20 cellular contexts compared by ENCODE assay signal in genomic region chr3:36774072-36774471, GRCh38. TPM values are rescaled to one million over a fixed set of nuclear protein-coding genes. Genes with fewer than 3 reads are reported as not detected.
"Had no signal": no experiment of that assay in that cellular context is flagged by ENCODE, and none has a peak within 500 bp of the region (broad histone marks: within the 10 kb centered on the region; RNA-seq: fewer than 3 reads in every experiment).

No MANE protein-coding gene starts in this region.

- H3K4me2 ChIP-seq: smooth muscle cell had no signal

- H3K4me3 Mint-ChIP-seq: activated CD8-positive, alpha-beta memory T cell treated with anti-CD3 and anti-CD28 coated beads, Interleukin-2, amount 10 ng/mL, durations not matched to agents 7 days and 5 days; activated naive CD8-positive, alpha-beta T cell; activated T-cell treated with anti-CD3 and anti-CD28 coated beads, Interleukin-2, amount 50 U/mL, for 24 hours; memory B cell; natural killer cell treated with Interleukin-12 subunit alpha and Interleukin-12 subunit beta and Interleukin-15 and Interleukin-18, amount 100 ng/mL, for 72 hours; stimulated activated effector memory CD8-positive, alpha-beta T cell treated with anti-CD3 and anti-CD28 coated beads, Interleukin-12 subunit alpha, Interleukin-12 subunit beta, amount 100 ng/mL, for 72 hours had no signal

- H3K27ac Mint-ChIP-seq: activated CD8-positive, alpha-beta memory T cell treated with anti-CD3 and anti-CD28 coated beads, Interleukin-2, amount 10 ng/mL, durations not matched to agents 7 days and 5 days; activated naive CD8-positive, alpha-beta T cell; activated T-cell treated with anti-CD3 and anti-CD28 coated beads, Interleukin-2, amount 50 U/mL, for 24 hours; memory B cell; natural killer cell treated with Interleukin-12 subunit alpha and Interleukin-12 subunit beta and Interleukin-15 and Interleukin-18, amount 100 ng/mL, for 72 hours; progenitor cell of endocrine pancreas; stimulated activated effector memory CD8-positive, alpha-beta T cell treated with anti-CD3 and anti-CD28 coated beads, Interleukin-12 subunit alpha, Interleukin-12 subunit beta, amount 100 ng/mL, for 72 hours had no signal

- H3K9me3 Mint-ChIP-seq: activated T-cell treated with anti-CD3 and anti-CD28 coated beads, Interleukin-2, amount 50 U/mL, for 24 hours; memory B cell; natural killer cell treated with Interleukin-12 subunit alpha and Interleukin-12 subunit beta and Interleukin-15 and Interleukin-18, amount 100 ng/mL, for 72 hours; stimulated activated effector memory CD8-positive, alpha-beta T cell treated with anti-CD3 and anti-CD28 coated beads, Interleukin-12 subunit alpha, Interleukin-12 subunit beta, amount 100 ng/mL, for 72 hours had no signal

- H3K9me3 ChIP-seq: transverse colon had no signal

- H3K4me1 Mint-ChIP-seq: activated CD8-positive, alpha-beta memory T cell treated with anti-CD3 and anti-CD28 coated beads, Interleukin-2, amount 10 ng/mL, durations not matched to agents 7 days and 5 days; memory B cell; stimulated activated effector memory CD8-positive, alpha-beta T cell treated with anti-CD3 and anti-CD28 coated beads, Interleukin-12 subunit alpha, Interleukin-12 subunit beta, amount 100 ng/mL, for 72 hours had no signal

- H3K27ac ChIP-seq: foreskin keratinocyte, transverse colon had no signal

- FAIRE-seq: bronchial epithelial cell, colon, islet of Langerhans had no signal

- DNase-seq: activated CD4-positive, alpha-beta T cell treated with anti-CD3 and anti-CD28 coated beads, Interleukin-2, amount 50 U/mL, for 4 hours; activated CD8-positive, alpha-beta memory T cell treated with anti-CD3 and anti-CD28 coated beads, Interleukin-2, amount 10 ng/mL, durations not matched to agents 7 days and 5 days; activated effector memory CD4-positive, alpha-beta T cell treated with anti-CD3 and anti-CD28 coated beads, Interleukin-2, amount 50 U/mL, for 16 hours; activated T-cell treated with anti-CD3 and anti-CD28 coated beads, Interleukin-2, amount 50 U/mL, for 24 hours; effector CD8-positive, alpha-beta T cell; foreskin keratinocyte; nucleus accumbens; right cardiac atrium; transverse colon had no signal

- H3K4me1 ChIP-seq: foreskin keratinocyte, transverse colon had no signal

- H3K4me3 ChIP-seq: smooth muscle cell, transverse colon had no signal

- H3K36me3 Mint-ChIP-seq: activated CD8-positive, alpha-beta memory T cell treated with anti-CD3 and anti-CD28 coated beads, Interleukin-2, amount 10 ng/mL, durations not matched to agents 7 days and 5 days; activated naive CD8-positive, alpha-beta T cell; memory B cell; natural killer cell treated with Interleukin-12 subunit alpha and Interleukin-12 subunit beta and Interleukin-15 and Interleukin-18, amount 100 ng/mL, for 72 hours; stimulated activated effector memory CD8-positive, alpha-beta T cell treated with anti-CD3 and anti-CD28 coated beads, Interleukin-12 subunit alpha, Interleukin-12 subunit beta, amount 100 ng/mL, for 72 hours had no signal

- H3K36me3 ChIP-seq: transverse colon had no signal

- ATAC-seq: activated CD8-positive, alpha-beta memory T cell treated with anti-CD3 and anti-CD28 coated beads, Interleukin-2, amount 10 ng/mL, durations not matched to agents 7 days and 5 days; foreskin keratinocyte; left lobe of liver; natural killer cell treated with Interleukin-12 subunit alpha and Interleukin-12 subunit beta and Interleukin-15 and Interleukin-18, amount 100 ng/mL, for 72 hours; right cardiac atrium; stimulated activated effector memory CD8-positive, alpha-beta T cell treated with anti-CD3 and anti-CD28 coated beads, Interleukin-12 subunit alpha, Interleukin-12 subunit beta, amount 100 ng/mL, for 72 hours had no signal

RNA-seq across cellular contexts. Expression of gene DCLK3, which starts 9.7 kb away (rescaled TPM):
- total RNA-seq: activated CD8-positive, alpha-beta memory T cell treated with anti-CD3 and anti-CD28 coated beads, Interleukin-2, amount 10 ng/mL, durations not matched to agents 7 days and 5 days; bronchial epithelial cell; foreskin keratinocyte; natural killer cell treated with Interleukin-12 subunit alpha and Interleukin-12 subunit beta and Interleukin-15 and Interleukin-18, amount 100 ng/mL, for 72 hours; smooth muscle cell; T-helper 2 cell treated with Interferon-gamma antibody and Interleukin-4, amounts not matched to agents 100 ng/mL and 5 ng/mL, for 36 hours had no signal
- polyA plus RNA-seq: foreskin keratinocyte, smooth muscle cell had no signal
